8 cellular contexts compared by ENCODE assay signal in genomic region chr2:171161425-171162289, GRCh38. TPM values are rescaled to one million over a fixed set of nuclear protein-coding genes. Genes with fewer than 3 reads are reported as not detected.
DNase-seq lines count a peak whose midpoint lies in the region; ATAC-seq and TF ChIP-seq lines count a peak whose summit lies in the region.

No MANE protein-coding gene starts in this region.

- H3K4me3 ChIP-seq in kidney epithelial cell (ENCODE audit: low read depth, low read length) (peak overlapping the region; percentile 97), thymus (ENCODE audit: low read length) (peak overlapping the region; percentile 91)

- WGBS in thymus: 36% methylated on average over 12 of the region's 12 CpGs

- peak overlapping the region; percentile 90 for H3K4me3 Mint-ChIP-seq in activated T-cell treated with anti-CD3 and anti-CD28 coated beads, Interleukin-2, amount 50 U/mL, for 24 hours
- peak overlapping the region; percentile 80 for H3K4me3 Mint-ChIP-seq in activated naive CD8-positive, alpha-beta T cell treated with anti-CD3 and anti-CD28 coated beads, Interleukin-2, amount 10 ng/mL, durations not matched to agents 7 days and 5 days

- POLR2A ChIA-PET in activated naive CD8-positive, alpha-beta T cell treated with anti-CD3 and anti-CD28 coated beads, Interleukin-2, amount 10 ng/mL, durations not matched to agents 7 days and 5 days (lab: Charles Lee): interaction anchor here (0.7 to 3.6 kb wide), 5 partner anchors 49 to 255 kb away, joined by 3 to 14 read pairs (median 4); no protein-coding TSS in a partner anchor

- no peak for DNase-seq in activated T-cell treated with anti-CD3 and anti-CD28 coated beads, Interleukin-2, amount 50 U/mL, for 24 hours
- DNase-seq in activated T-cell treated with anti-CD3 and anti-CD28 coated beads for 4 hours (no peak), kidney epithelial cell (ENCODE audit: low read depth) (no peak), NCI-H128 (lab: John Stamatoyannopoulos, UW; ENCODE audit: unreplicated experiment) (no peak), RPMI8226 (no peak), NCI-H2029 treated with DMSO at 0.1 percent for 48 hours (lab: John Stamatoyannopoulos, UW) (no peak)
- no peak for DNase-seq in activated naive CD8-positive, alpha-beta T cell treated with anti-CD3 and anti-CD28 coated beads, Interleukin-2, amount 10 ng/mL, durations not matched to agents 7 days and 5 days

- peaks cover 51% of the 10 kb centered on the region for H3K4me1 Mint-ChIP-seq in activated T-cell treated with anti-CD3 and anti-CD28 coated beads, Interleukin-2, amount 50 U/mL, for 24 hours (ENCODE audit: low read depth)
- H3K4me1 Mint-ChIP-seq in activated naive CD8-positive, alpha-beta T cell treated with anti-CD3 and anti-CD28 coated beads, Interleukin-2, amount 10 ng/mL, durations not matched to agents 7 days and 5 days: peaks cover 47% of the 10 kb centered on the region

- H3K27ac Mint-ChIP-seq in activated T-cell treated with anti-CD3 and anti-CD28 coated beads, Interleukin-2, amount 50 U/mL, for 24 hours: peak overlapping the region; percentile 92
- peak overlapping the region; percentile 86 for H3K27ac Mint-ChIP-seq in activated naive CD8-positive, alpha-beta T cell treated with anti-CD3 and anti-CD28 coated beads, Interleukin-2, amount 10 ng/mL, durations not matched to agents 7 days and 5 days

- no peaks in the 10 kb centered on the region for H3K27me3 Mint-ChIP-seq in activated T-cell treated with anti-CD3 and anti-CD28 coated beads, Interleukin-2, amount 50 U/mL, for 24 hours
- H3K27me3 Mint-ChIP-seq in activated naive CD8-positive, alpha-beta T cell treated with anti-CD3 and anti-CD28 coated beads, Interleukin-2, amount 10 ng/mL, durations not matched to agents 7 days and 5 days: peaks cover 4% of the 10 kb centered on the region

- H3K4me1 ChIP-seq in thymus (ENCODE audit: control insufficient read depth, insufficient read depth, low read length): peaks cover 9% of the 10 kb centered on the region

- H3K36me3 Mint-ChIP-seq in activated T-cell treated with anti-CD3 and anti-CD28 coated beads, Interleukin-2, amount 50 U/mL, for 24 hours (ENCODE audit: low read depth): peaks cover 17% of the 10 kb centered on the region
- H3K36me3 Mint-ChIP-seq in activated naive CD8-positive, alpha-beta T cell treated with anti-CD3 and anti-CD28 coated beads, Interleukin-2, amount 10 ng/mL, durations not matched to agents 7 days and 5 days: peaks cover 3% of the 10 kb centered on the region

- TF ChIP-seq CTCF in kidney epithelial cell (IDR thresholded peaks at IDR 0.05; ENCODE audit: insufficient read depth, low read length, poor library complexity, severe bottlenecking): no peak

- ATAC-seq in activated naive CD8-positive, alpha-beta T cell treated with anti-CD3 and anti-CD28 coated beads, Interleukin-2, amount 10 ng/mL, durations not matched to agents 7 days and 5 days (ENCODE audit: low read depth): no peak

- no peaks in the 10 kb centered on the region for H3K9me3 Mint-ChIP-seq in activated T-cell treated with anti-CD3 and anti-CD28 coated beads, Interleukin-2, amount 50 U/mL, for 24 hours
- no peaks in the 10 kb centered on the region for H3K9me3 Mint-ChIP-seq in activated naive CD8-positive, alpha-beta T cell treated with anti-CD3 and anti-CD28 coated beads, Interleukin-2, amount 10 ng/mL, durations not matched to agents 7 days and 5 days

- H3K27me3 ChIP-seq in kidney epithelial cell (ENCODE audit: control insufficient read depth, insufficient read depth, low read length): no peaks in the 10 kb centered on the region
- no peaks in the 10 kb centered on the region for H3K27me3 ChIP-seq in thymus (ENCODE audit: control insufficient read depth, insufficient read depth)

- H3K9me3 ChIP-seq in thymus (ENCODE audit: control insufficient read depth): no peaks in the 10 kb centered on the region

- H3K36me3 ChIP-seq in kidney epithelial cell (ENCODE audit: control insufficient read depth, insufficient read depth, low read length) (no peaks in the 10 kb centered on the region), thymus (ENCODE audit: control insufficient read depth, insufficient read depth) (no peaks in the 10 kb centered on the region)

- peak overlapping the region; percentile 98 for H3K27ac ChIP-seq in thymus (ENCODE audit: low read depth)

RNA-seq across cellular contexts. Expression of gene TLK1, which starts 1.0 kb away (rescaled TPM):
- total RNA-seq in activated naive CD8-positive, alpha-beta T cell treated with anti-CD3 and anti-CD28 coated beads, Interleukin-2, amount 10 ng/mL, durations not matched to agents 7 days and 5 days: 10 to 100 TPM; 89.9 to 91.5 TPM
- 19.9 and 24.4 TPM in 2 replicates for total RNA-seq in kidney epithelial cell
- 29.3 TPM for polyA plus RNA-seq in thymus
